In genomic region chr7:128099204-128099671, GRCh38 we compare ENCODE assay signal across 15 cellular contexts.
DNase-seq lines count a peak whose midpoint lies in the region; ATAC-seq and TF ChIP-seq lines count a peak whose summit lies in the region.
"Had no signal": no experiment of that assay in that cellular context is flagged by ENCODE, and none has a peak within 500 bp of the region (broad histone marks: within the 10 kb centered on the region; RNA-seq: fewer than 3 reads in every experiment).

No MANE protein-coding gene starts in this region.

- peaks cover 0 to 13% (median 0%) of the 10 kb centered on the region in 9 donors for H3K36me3 ChIP-seq in heart left ventricle

- H3K27ac Mint-ChIP-seq in activated CD4-positive, alpha-beta memory T cell treated with anti-CD3 and anti-CD28 coated beads, Interleukin-2, amount 10 ng/mL, durations not matched to agents 7 days and 5 days: peak overlapping the region; percentile 4
- H3K27ac Mint-ChIP-seq in type B pancreatic cell: peak overlapping the region; percentile 7
- H3K27ac Mint-ChIP-seq: activated naive CD4-positive, alpha-beta T cell treated with anti-CD3 and anti-CD28 coated beads for 36 hours; T-helper 2 cell treated with Interferon-gamma antibody and Interleukin-4, amounts not matched to agents 5 μg/mL and 100 μg/mL, for 36 hours had no signal

- H3K9me3 ChIP-seq in heart left ventricle: no peaks in the 10 kb centered on the region

- H3K9me3 Mint-ChIP-seq in activated CD4-positive, alpha-beta memory T cell treated with anti-CD3 and anti-CD28 coated beads, Interleukin-2, amount 10 ng/mL, durations not matched to agents 7 days and 5 days: no peaks in the 10 kb centered on the region
- H3K9me3 Mint-ChIP-seq in type B pancreatic cell: no peaks in the 10 kb centered on the region
- H3K9me3 Mint-ChIP-seq: activated naive CD4-positive, alpha-beta T cell treated with anti-CD3 and anti-CD28 coated beads for 36 hours; T-helper 2 cell treated with Interferon-gamma antibody and Interleukin-4, amounts not matched to agents 5 μg/mL and 100 μg/mL, for 36 hours had no signal

- H3K27me3 ChIP-seq in heart left ventricle: peaks cover 0 to 16% (median 10%) of the 10 kb centered on the region in 9 donors

- CTCF ChIA-PET in activated CD4-positive, alpha-beta memory T cell treated with anti-CD3 and anti-CD28 coated beads, Interleukin-2, amount 10 ng/mL, durations not matched to agents 7 days and 5 days (lab: Charles Lee): interaction anchor here (1.3 kb wide), 2 partner anchors 10 to 37 kb away, joined by 3 read pairs; no protein-coding TSS in a partner anchor

- POLR2A ChIA-PET in activated CD4-positive, alpha-beta memory T cell treated with anti-CD3 and anti-CD28 coated beads, Interleukin-2, amount 10 ng/mL, durations not matched to agents 7 days and 5 days (lab: Charles Lee): no interaction called here

- H3K4me3 Mint-ChIP-seq in activated CD4-positive, alpha-beta memory T cell treated with anti-CD3 and anti-CD28 coated beads, Interleukin-2, amount 10 ng/mL, durations not matched to agents 7 days and 5 days: no peak overlapping the region
- H3K4me3 Mint-ChIP-seq in type B pancreatic cell: no peak overlapping the region
- H3K4me3 Mint-ChIP-seq: activated naive CD4-positive, alpha-beta T cell treated with anti-CD3 and anti-CD28 coated beads for 36 hours; T-helper 2 cell treated with Interferon-gamma antibody and Interleukin-4, amounts not matched to agents 5 μg/mL and 100 μg/mL, for 36 hours had no signal

- 93 to 98% (median 95%) methylated on average over 5 of the region's 5 CpGs for WGBS in heart left ventricle, 4 donors

- no peak overlapping the region for H3K27ac ChIP-seq in heart left ventricle

- DNase-seq in Right ventricle myocardium inferior (ENCODE audit: missing footprints) (peak; percentile 60), heart left ventricle (no peak), fibroblast of peridontal ligament (ENCODE audit: extremely low read depth) (peak; percentile 53), type B pancreatic cell (ENCODE audit: extremely low spot score, unreplicated experiment) (no peak), SHP77 (lab: John Stamatoyannopoulos, UW) (no peak), DMS 273 treated with DMSO at 0.1 percent for 48 hours (lab: John Stamatoyannopoulos, UW) (no peak)
- no peak for DNase-seq in activated CD4-positive, alpha-beta memory T cell treated with anti-CD3 and anti-CD28 coated beads, Interleukin-2, amount 10 ng/mL, durations not matched to agents 7 days and 5 days
- DNase-seq in effector CD4-positive, alpha-beta T cell: no peak
- DNase-seq: activated naive CD4-positive, alpha-beta T cell treated with anti-CD3 and anti-CD28 coated beads for 36 hours; dermis blood vessel endothelial cell; DMS153; kidney glomerular epithelial cell; NCI-H1436 treated with DMSO at 0.1 percent for 48 hours; NCI-H524 treated with DMSO at 0.1 percent for 48 hours had no signal

- peaks cover 23% of the 10 kb centered on the region for H3K36me3 Mint-ChIP-seq in activated CD4-positive, alpha-beta memory T cell treated with anti-CD3 and anti-CD28 coated beads, Interleukin-2, amount 10 ng/mL, durations not matched to agents 7 days and 5 days (ENCODE audit: low read depth)
- H3K36me3 Mint-ChIP-seq in type B pancreatic cell: peaks cover 19% of the 10 kb centered on the region

- peaks cover 0 to 22% (median 10%) of the 10 kb centered on the region in 12 donors for H3K4me1 ChIP-seq in heart left ventricle

- intact Hi-C loops in Right ventricle myocardium inferior (cut with DNase I): no loop called here
- intact Hi-C loops in heart left ventricle (cut with DNase I): no loop called here

- H3K4me1 Mint-ChIP-seq in activated CD4-positive, alpha-beta memory T cell treated with anti-CD3 and anti-CD28 coated beads, Interleukin-2, amount 10 ng/mL, durations not matched to agents 7 days and 5 days: peaks cover 17% of the 10 kb centered on the region
- H3K4me1 Mint-ChIP-seq in type B pancreatic cell (ENCODE audit: unreplicated experiment): peaks cover 13% of the 10 kb centered on the region

- no peak for TF ChIP-seq POLR2A in heart left ventricle (IDR thresholded peaks at IDR 0.05)

- no peak overlapping the region for H3K4me3 ChIP-seq in heart left ventricle

- H3K27me3 Mint-ChIP-seq in activated CD4-positive, alpha-beta memory T cell treated with anti-CD3 and anti-CD28 coated beads, Interleukin-2, amount 10 ng/mL, durations not matched to agents 7 days and 5 days: peaks cover 2% of the 10 kb centered on the region
- peaks cover 25% of the 10 kb centered on the region for H3K27me3 Mint-ChIP-seq in type B pancreatic cell

- TF ChIP-seq CTCF in heart left ventricle (IDR thresholded peaks at IDR 0.05) (no peak), type B pancreatic cell (conservative IDR thresholded peaks at IDR 0.05) (no peak)

- ATAC-seq in Right ventricle myocardium inferior (no peak), heart left ventricle (no peak)

Comparison
In these comparisons a context has a peak if more than half of its experiments do, and no peak if none do; other contexts are left out.
1. DNase-seq: peak in Right ventricle myocardium inferior (single experiment) and fibroblast of peridontal ligament (single experiment); none in heart left ventricle (0 of 5), activated CD4-positive, alpha-beta memory T cell treated with anti-CD3 and anti-CD28 coated beads, Interleukin-2, amount 10 ng/mL, durations not matched to agents 7 days and 5 days (single experiment), type B pancreatic cell (single experiment), effector CD4-positive, alpha-beta T cell (single experiment), SHP77 (0 of 2) and DMS 273 treated with DMSO at 0.1 percent for 48 hours (single experiment).